Comparison of ENCODE assay signal across 22 cellular contexts in the genomic region with DNA sequence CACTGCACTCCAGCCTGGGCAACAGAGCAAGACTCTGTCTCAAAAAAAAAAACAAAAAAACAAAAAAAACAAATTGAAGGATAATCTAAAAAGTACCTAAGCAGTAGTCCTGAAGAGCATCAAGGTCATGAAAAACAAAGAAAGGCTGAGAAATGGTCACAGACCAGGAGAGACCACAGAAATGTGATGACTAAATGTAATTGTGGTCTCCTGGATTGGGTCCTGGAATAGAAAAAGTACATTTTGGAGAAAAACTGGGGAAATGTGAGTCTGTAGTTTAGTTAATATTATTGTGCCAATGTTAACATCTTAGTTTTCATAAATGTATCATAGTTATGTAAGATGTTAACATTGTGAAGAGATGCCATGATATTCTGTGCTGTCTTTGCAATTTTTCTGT.
DNase-seq lines count a peak whose midpoint lies in the region; ATAC-seq, FAIRE-seq and TF ChIP-seq lines count a peak whose summit lies in the region.
"Had no signal": no experiment of that assay in that cellular context is flagged by ENCODE, and none has a peak within 500 bp of the region (broad histone marks: within the 10 kb centered on the region; RNA-seq: fewer than 3 reads in every experiment).

No MANE protein-coding gene starts in this region.

- DNase-seq in LHCN-M2 (ENCODE audit: low read depth) (peak; percentile 64), astrocyte (ENCODE audit: low read depth) (peak; percentile 26), fibroblast of peridontal ligament (ENCODE audit: extremely low read depth) (peak; percentile 53), stromal cell of bone marrow (ENCODE audit: low read depth) (peak; percentile 30), right lobe of liver (no peak), NCI-H1092 treated with DMSO at 0.1 percent for 48 hours (lab: John Stamatoyannopoulos, UW) (no peak)
- DNase-seq: BE2C; C1 segment of cervical spinal cord; CD4-positive, CD25-positive, alpha-beta regulatory T cell; CD8-positive, alpha-beta memory T cell; COR-L47; DMS 273 treated with DMSO at 0.1 percent for 48 hours; DMS53; DND-41; EL; GM23248; IMR-90 had no signal

- H3K27ac ChIP-seq in astrocyte (ENCODE audit: low read depth, low read length) (no peak overlapping the region), right lobe of liver (no peak overlapping the region)
- H3K27ac ChIP-seq: GM23248 had no signal

- no peak for ATAC-seq in right lobe of liver
- ATAC-seq in GM18519 (IDR thresholded peaks at IDR 0.05; ENCODE audit: low FRiP score, unreplicated experiment): no peak

- H3K27me3 Mint-ChIP-seq in astrocyte (ENCODE audit: low read depth, unreplicated experiment): peaks cover 2% of the 10 kb centered on the region

- H3K9ac ChIP-seq in astrocyte (ENCODE audit: low read length): no peak overlapping the region
- H3K9ac ChIP-seq: GM23248 had no signal

- TF ChIP-seq CTCF in astrocyte (IDR thresholded peaks at IDR 0.05; ENCODE audit: insufficient read depth, low read depth, low read length) (no peak), right lobe of liver (IDR thresholded peaks at IDR 0.05) (no peak)

- no peaks in the 10 kb centered on the region for H3K36me3 Mint-ChIP-seq in astrocyte (ENCODE audit: low read depth, unreplicated experiment)
- H3K36me3 Mint-ChIP-seq: CD4-positive, CD25-positive, alpha-beta regulatory T cell; CD8-positive, alpha-beta memory T cell had no signal

- H3K36me3 ChIP-seq in astrocyte (ENCODE audit: insufficient read depth, low read length): no peaks in the 10 kb centered on the region
- H3K36me3 ChIP-seq in right lobe of liver: no peaks in the 10 kb centered on the region
- H3K36me3 ChIP-seq: BE2C, HAP-1 had no signal

- H3K9me3 Mint-ChIP-seq in astrocyte (ENCODE audit: unreplicated experiment): peaks cover 2% of the 10 kb centered on the region

- TF ChIP-seq POLR2A in right lobe of liver (IDR thresholded peaks at IDR 0.05): no peak

- H3K4me2 ChIP-seq in astrocyte (ENCODE audit: low read length): no peak overlapping the region

- FAIRE-seq in astrocyte (lab: Jason Lieb, UNC): peak; percentile 59
- FAIRE-seq: G401.6, GM12891, HTR-8/SVneo had no signal

- no peaks in the 10 kb centered on the region for H3K4me1 ChIP-seq in astrocyte (ENCODE audit: insufficient read depth, low read length)
- H3K4me1 ChIP-seq in right lobe of liver: no peaks in the 10 kb centered on the region
- H3K4me1 ChIP-seq: BE2C, HAP-1 had no signal

- H3K27me3 ChIP-seq in astrocyte (ENCODE audit: insufficient read depth, low read length): peaks cover 15% of the 10 kb centered on the region
- no peaks in the 10 kb centered on the region for H3K27me3 ChIP-seq in right lobe of liver

- intact Hi-C loops in right lobe of liver (cut with DNase I): no loop called here

- no peak overlapping the region for H2AFZ ChIP-seq in astrocyte (ENCODE audit: low read depth, low read length)
- H2AFZ ChIP-seq: GM23248 had no signal

- H3K9me3 ChIP-seq in astrocyte (ENCODE audit: insufficient read depth, low read depth, low read length): no peaks in the 10 kb centered on the region
- H3K9me3 ChIP-seq in right lobe of liver: no peaks in the 10 kb centered on the region
- H3K9me3 ChIP-seq: BE2C, HAP-1 had no signal

- H3K4me3 ChIP-seq in astrocyte (ENCODE audit: insufficient read depth, low read depth, low read length) (no peak overlapping the region), right lobe of liver (no peak overlapping the region)
- H3K4me3 ChIP-seq: GM23248, HAP-1 had no signal

- H4K20me1 ChIP-seq in astrocyte (ENCODE audit: insufficient read depth, low read length): no peaks in the 10 kb centered on the region

- H3K4me1 Mint-ChIP-seq in astrocyte (ENCODE audit: low read depth, unreplicated experiment): no peaks in the 10 kb centered on the region
- H3K4me1 Mint-ChIP-seq: CD4-positive, CD25-positive, alpha-beta regulatory T cell; CD8-positive, alpha-beta memory T cell had no signal

- H3K27ac Mint-ChIP-seq in astrocyte (ENCODE audit: unreplicated experiment): no peak overlapping the region
- H3K27ac Mint-ChIP-seq: CD4-positive, CD25-positive, alpha-beta regulatory T cell; CD8-positive, alpha-beta memory T cell had no signal

- H3K4me3 Mint-ChIP-seq in astrocyte (ENCODE audit: unreplicated experiment): no peak overlapping the region
- H3K4me3 Mint-ChIP-seq: CD4-positive, CD25-positive, alpha-beta regulatory T cell; CD8-positive, alpha-beta memory T cell had no signal

- no peaks in the 10 kb centered on the region for H3K79me2 ChIP-seq in astrocyte (ENCODE audit: insufficient read depth, low read length)

Comparison
In these comparisons a context has a peak if more than half of its experiments do, and no peak if none do; other contexts are left out.
1. DNase-seq: peak in LHCN-M2 (single experiment), astrocyte (single experiment), fibroblast of peridontal ligament (single experiment) and stromal cell of bone marrow (single experiment); none in right lobe of liver (0 of 3) and NCI-H1092 treated with DMSO at 0.1 percent for 48 hours (single experiment).